In genomic region chr10:104923501-104923900, GRCh38 we compare ENCODE assay signal across 29 cellular contexts.
"Had no signal": no experiment of that assay in that cellular context is flagged by ENCODE, and none has a peak within 500 bp of the region (broad histone marks: within the 10 kb centered on the region; RNA-seq: fewer than 3 reads in every experiment).

No MANE protein-coding gene starts in this region.

- H3K27ac ChIP-seq: esophagus squamous epithelium, left lung, neutrophil, pancreas, right lobe of liver, suprapubic skin, transverse colon, upper lobe of right lung, uterus had no signal

- H3K27me3 ChIP-seq: esophagus squamous epithelium, left lung, neutrophil, right lobe of liver, suprapubic skin, transverse colon, upper lobe of right lung, uterus had no signal

- H3K36me3 ChIP-seq: esophagus squamous epithelium, left lung, neutrophil, pancreas, right lobe of liver, suprapubic skin, transverse colon, upper lobe of right lung, uterus had no signal

- DNase-seq: cortex of kidney; effector memory CD8-positive, alpha-beta T cell; erythroblast; esophagus squamous epithelium; foreskin melanocyte; hypothalamus; immature natural killer cell; islet precursor cell; left cardiac atrium; left lung; mesenchymal stem cell; mucosa of descending colon; naive B cell; pancreas; right lobe of liver; stimulated activated CD4-positive, alpha-beta T cell treated with anti-CD3 and anti-CD28 coated beads, Interleukin-12 subunit alpha, Interleukin-12 subunit beta, amount 100 ng/mL, for 4 hours; stimulated activated CD4-positive, alpha-beta T cell treated with anti-CD3 and anti-CD28 coated beads, Interleukin-1b, Interleukin-23, amount 100 ng/mL, for 48 hours; stimulated activated CD4-positive, alpha-beta T cell treated with anti-CD3 and anti-CD28 coated beads, Interleukin-4, amount 100 ng/mL, for 1 hour; stimulated activated CD8-positive, alpha-beta memory T cell treated with anti-CD3 and anti-CD28 coated beads, Interleukin-4, amount 100 ng/mL, for 48 hours; stimulated activated naive CD4-positive, alpha-beta T cell; stimulated activated naive CD8-positive, alpha-beta T cell treated with anti-CD3 and anti-CD28 coated beads, Interleukin-15, amount 100 ng/mL, for 72 hours; transverse colon; upper lobe of right lung; uterus had no signal

- H3K4me2 ChIP-seq: smooth muscle cell had no signal

- H3K9me3 ChIP-seq: esophagus squamous epithelium, left lung, mucosa of descending colon, neutrophil, pancreas, right lobe of liver, suprapubic skin, transverse colon, upper lobe of right lung, uterus had no signal

- ATAC-seq: effector memory CD8-positive, alpha-beta T cell; left cardiac atrium; left lung; mucosa of descending colon; natural killer cell treated with Interleukin-12 subunit alpha and Interleukin-12 subunit beta and Interleukin-15 and Interleukin-18, amount 100 ng/mL, for 72 hours; pancreas; right lobe of liver; stimulated activated naive CD8-positive, alpha-beta T cell treated with anti-CD3 and anti-CD28 coated beads, Interleukin-15, amount 100 ng/mL, for 72 hours; upper lobe of right lung had no signal

- H3K4me3 ChIP-seq: esophagus squamous epithelium, left lung, mucosa of descending colon, pancreas, right lobe of liver, smooth muscle cell, suprapubic skin, transverse colon, upper lobe of right lung, uterus had no signal

- FAIRE-seq: endometrium, pancreas had no signal

- H3K4me1 ChIP-seq: esophagus squamous epithelium, left lung, pancreas, right lobe of liver, suprapubic skin, transverse colon, upper lobe of right lung, uterus had no signal
